ENCODE assay signal across 1 cellular context in the genomic region with DNA sequence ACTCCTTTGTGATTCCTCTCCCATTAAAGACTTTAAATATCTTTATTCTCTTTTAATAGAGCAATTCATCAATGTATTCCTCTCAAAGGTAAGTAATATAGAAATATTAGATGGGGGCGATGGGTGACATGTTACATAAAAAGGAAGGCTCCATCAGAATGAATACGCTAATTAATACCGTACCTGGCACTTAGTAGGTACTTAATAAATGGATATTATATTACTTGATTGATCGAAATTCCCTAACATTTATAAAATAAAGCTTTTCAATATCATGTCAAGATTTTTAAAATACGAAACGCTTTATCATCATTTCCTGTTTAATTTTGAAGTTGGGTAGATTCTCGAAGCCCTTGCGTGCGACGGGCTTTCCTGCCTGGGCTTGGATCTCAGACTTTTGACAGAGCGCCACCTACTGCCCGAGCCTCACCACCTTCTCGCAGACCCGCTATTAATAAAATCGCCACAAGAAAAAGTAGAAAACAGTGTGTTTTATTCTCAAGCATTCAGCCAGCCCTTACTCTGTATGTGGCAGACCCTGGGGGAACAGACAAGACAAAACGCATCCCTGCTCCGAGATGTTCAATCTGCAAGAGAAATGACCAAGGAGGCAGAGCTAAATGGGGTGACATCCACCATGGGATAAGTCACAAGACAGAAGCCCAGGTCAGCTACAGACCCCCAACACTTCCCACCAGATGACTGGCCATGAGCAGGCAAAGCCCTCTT.
TF ChIP-seq lines count a peak whose summit lies in the region.

No MANE protein-coding gene starts in this region.

TF ChIP-seq in GM23338, 12 proteins besides CTCF, POLR2A, EP300 and RAD21 (continued from another document):
- TF ChIP-seq, protein P1, sequence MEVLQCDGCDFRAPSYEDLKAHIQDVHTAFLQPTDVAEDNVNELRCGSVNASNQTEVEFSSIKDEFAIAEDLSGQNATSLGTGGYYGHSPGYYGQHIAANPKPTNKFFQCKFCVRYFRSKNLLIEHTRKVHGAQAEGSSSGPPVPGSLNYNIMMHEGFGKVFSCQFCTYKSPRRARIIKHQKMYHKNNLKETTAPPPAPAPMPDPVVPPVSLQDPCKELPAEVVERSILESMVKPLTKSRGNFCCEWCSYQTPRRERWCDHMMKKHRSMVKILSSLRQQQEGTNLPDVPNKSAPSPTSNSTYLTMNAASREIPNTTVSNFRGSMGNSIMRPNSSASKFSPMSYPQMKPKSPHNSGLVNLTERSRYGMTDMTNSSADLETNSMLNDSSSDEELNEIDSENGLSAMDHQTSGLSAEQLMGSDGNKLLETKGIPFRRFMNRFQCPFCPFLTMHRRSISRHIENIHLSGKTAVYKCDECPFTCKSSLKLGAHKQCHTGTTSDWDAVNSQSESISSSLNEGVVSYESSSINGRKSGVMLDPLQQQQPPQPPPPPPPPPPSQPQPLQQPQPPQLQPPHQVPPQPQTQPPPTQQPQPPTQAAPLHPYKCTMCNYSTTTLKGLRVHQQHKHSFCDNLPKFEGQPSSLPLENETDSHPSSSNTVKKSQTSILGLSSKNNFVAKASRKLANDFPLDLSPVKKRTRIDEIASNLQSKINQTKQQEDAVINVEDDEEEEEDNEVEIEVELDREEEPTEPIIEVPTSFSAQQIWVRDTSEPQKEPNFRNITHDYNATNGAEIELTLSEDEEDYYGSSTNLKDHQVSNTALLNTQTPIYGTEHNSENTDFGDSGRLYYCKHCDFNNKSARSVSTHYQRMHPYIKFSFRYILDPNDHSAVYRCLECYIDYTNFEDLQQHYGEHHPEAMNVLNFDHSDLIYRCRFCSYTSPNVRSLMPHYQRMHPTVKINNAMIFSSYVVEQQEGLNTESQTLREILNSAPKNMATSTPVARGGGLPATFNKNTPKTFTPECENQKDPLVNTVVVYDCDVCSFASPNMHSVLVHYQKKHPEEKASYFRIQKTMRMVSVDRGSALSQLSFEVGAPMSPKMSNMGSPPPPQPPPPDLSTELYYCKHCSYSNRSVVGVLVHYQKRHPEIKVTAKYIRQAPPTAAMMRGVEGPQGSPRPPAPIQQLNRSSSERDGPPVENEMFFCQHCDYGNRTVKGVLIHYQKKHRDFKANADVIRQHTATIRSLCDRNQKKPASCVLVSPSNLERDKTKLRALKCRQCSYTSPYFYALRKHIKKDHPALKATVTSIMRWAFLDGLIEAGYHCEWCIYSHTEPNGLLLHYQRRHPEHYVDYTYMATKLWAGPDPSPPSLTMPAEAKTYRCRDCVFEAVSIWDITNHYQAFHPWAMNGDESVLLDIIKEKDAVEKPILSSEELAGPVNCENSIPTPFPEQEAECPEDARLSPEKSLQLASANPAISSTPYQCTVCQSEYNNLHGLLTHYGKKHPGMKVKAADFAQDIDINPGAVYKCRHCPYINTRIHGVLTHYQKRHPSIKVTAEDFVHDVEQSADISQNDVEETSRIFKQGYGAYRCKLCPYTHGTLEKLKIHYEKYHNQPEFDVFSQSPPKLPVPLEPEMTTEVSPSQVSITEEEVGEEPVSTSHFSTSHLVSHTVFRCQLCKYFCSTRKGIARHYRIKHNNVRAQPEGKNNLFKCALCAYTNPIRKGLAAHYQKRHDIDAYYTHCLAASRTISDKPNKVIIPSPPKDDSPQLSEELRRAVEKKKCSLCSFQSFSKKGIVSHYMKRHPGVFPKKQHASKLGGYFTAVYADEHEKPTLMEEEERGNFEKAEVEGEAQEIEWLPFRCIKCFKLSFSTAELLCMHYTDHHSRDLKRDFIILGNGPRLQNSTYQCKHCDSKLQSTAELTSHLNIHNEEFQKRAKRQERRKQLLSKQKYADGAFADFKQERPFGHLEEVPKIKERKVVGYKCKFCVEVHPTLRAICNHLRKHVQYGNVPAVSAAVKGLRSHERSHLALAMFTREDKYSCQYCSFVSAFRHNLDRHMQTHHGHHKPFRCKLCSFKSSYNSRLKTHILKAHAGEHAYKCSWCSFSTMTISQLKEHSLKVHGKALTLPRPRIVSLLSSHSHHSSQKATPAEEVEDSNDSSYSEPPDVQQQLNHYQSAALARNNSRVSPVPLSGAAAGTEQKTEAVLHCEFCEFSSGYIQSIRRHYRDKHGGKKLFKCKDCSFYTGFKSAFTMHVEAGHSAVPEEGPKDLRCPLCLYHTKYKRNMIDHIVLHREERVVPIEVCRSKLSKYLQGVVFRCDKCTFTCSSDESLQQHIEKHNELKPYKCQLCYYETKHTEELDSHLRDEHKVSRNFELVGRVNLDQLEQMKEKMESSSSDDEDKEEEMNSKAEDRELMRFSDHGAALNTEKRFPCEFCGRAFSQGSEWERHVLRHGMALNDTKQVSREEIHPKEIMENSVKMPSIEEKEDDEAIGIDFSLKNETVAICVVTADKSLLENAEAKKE (CRISPR knock-in tag; IDR thresholded peaks at IDR 0.05): no peak
- no peak for TF ChIP-seq EZH2 (IDR thresholded peaks at IDR 0.05; ENCODE audit: low read depth, unreplicated experiment)
- TF ChIP-seq, protein P2, sequence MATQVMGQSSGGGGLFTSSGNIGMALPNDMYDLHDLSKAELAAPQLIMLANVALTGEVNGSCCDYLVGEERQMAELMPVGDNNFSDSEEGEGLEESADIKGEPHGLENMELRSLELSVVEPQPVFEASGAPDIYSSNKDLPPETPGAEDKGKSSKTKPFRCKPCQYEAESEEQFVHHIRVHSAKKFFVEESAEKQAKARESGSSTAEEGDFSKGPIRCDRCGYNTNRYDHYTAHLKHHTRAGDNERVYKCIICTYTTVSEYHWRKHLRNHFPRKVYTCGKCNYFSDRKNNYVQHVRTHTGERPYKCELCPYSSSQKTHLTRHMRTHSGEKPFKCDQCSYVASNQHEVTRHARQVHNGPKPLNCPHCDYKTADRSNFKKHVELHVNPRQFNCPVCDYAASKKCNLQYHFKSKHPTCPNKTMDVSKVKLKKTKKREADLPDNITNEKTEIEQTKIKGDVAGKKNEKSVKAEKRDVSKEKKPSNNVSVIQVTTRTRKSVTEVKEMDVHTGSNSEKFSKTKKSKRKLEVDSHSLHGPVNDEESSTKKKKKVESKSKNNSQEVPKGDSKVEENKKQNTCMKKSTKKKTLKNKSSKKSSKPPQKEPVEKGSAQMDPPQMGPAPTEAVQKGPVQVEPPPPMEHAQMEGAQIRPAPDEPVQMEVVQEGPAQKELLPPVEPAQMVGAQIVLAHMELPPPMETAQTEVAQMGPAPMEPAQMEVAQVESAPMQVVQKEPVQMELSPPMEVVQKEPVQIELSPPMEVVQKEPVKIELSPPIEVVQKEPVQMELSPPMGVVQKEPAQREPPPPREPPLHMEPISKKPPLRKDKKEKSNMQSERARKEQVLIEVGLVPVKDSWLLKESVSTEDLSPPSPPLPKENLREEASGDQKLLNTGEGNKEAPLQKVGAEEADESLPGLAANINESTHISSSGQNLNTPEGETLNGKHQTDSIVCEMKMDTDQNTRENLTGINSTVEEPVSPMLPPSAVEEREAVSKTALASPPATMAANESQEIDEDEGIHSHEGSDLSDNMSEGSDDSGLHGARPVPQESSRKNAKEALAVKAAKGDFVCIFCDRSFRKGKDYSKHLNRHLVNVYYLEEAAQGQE (IDR thresholded peaks at IDR 0.05; ENCODE audit: unreplicated experiment): no peak
- no peak for TF ChIP-seq STAT1 (IDR thresholded peaks at IDR 0.05; ENCODE audit: unreplicated experiment)
- no peak for TF ChIP-seq NANOG (IDR thresholded peaks at IDR 0.05; ENCODE audit: borderline replicate concordance)
- no peak for TF ChIP-seq EZH2phosphoT487 (IDR thresholded peaks at IDR 0.05; ENCODE audit: unreplicated experiment)
- no peak for TF ChIP-seq ETS1 (IDR thresholded peaks at IDR 0.05)
- no peak for TF ChIP-seq POLR2AphosphoS5 (IDR thresholded peaks at IDR 0.05; ENCODE audit: low read depth)
